8 cellular contexts compared by ENCODE assay signal in genomic region chr22:43971112-43971511, GRCh38. TPM values are rescaled to one million over a fixed set of nuclear protein-coding genes. Genes with fewer than 3 reads are reported as not detected.
"Had no signal": no experiment of that assay in that cellular context is flagged by ENCODE, and none has a peak within 500 bp of the region (broad histone marks: within the 10 kb centered on the region; RNA-seq: fewer than 3 reads in every experiment).

No MANE protein-coding gene starts in this region.

- H3K27ac ChIP-seq: GM23248, HL-60 had no signal

- FAIRE-seq: H1, H54, HepG2 had no signal

- H3K9ac ChIP-seq: GM23248 had no signal

- H3K4me3 ChIP-seq: GM23248 had no signal

- DNase-seq: GM23248, H9, HCEC 1CT had no signal

- H2AFZ ChIP-seq: GM23248 had no signal

RNA-seq across cellular contexts. Expression of gene PNPLA3, which starts 47.5 kb away (rescaled TPM):
- polyA plus RNA-seq: IgD-negative memory B cell had no signal
